8 cellular contexts compared by ENCODE assay signal in the genomic region with DNA sequence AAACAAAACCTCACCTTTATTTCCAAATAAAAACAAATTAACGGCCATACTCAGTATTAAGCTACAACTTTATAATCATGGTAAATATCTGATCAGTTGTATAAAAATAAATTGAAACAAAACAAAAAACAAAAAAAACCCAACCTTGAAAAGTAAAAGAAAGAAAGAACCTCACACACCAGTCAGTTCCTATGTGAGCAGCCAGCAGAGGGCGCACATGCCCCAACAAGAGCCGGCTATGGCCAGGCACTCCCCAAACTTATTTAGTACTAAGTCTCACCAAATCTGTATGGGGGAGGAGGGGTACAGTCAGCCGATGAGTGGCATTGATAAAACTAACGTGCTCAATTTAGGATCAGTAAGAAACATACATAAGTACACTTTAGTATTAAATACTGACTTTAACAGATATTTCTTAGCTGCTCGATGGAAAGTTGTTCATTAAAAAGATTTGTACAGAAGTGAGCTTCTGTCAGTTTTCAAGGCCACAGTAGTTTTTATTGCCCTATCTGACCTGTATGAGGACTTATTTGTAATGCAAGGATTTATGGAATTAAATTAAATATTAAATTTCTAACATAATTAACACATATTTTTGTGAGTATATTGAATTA.
DNase-seq lines count a peak whose midpoint lies in the region; ATAC-seq and TF ChIP-seq lines count a peak whose summit lies in the region.

No MANE protein-coding gene starts in this region.

- ATAC-seq in GM19043 (IDR thresholded peaks at IDR 0.05; ENCODE audit: low read depth, unreplicated experiment): peak; percentile 85
- peak; percentile 87 for ATAC-seq in HG03378 (IDR thresholded peaks at IDR 0.05; ENCODE audit: unreplicated experiment)

- POLR2A ChIA-PET in BJ (lab: Charles Lee): no interaction called here
- POLR2A ChIA-PET in activated CD4-positive, alpha-beta T cell treated with anti-CD3 and anti-CD28 coated beads, Interleukin-2, amount 10 ng/mL, durations not matched to agents 7 days and 5 days (lab: Charles Lee): no interaction called here

- no peaks in the 10 kb centered on the region for H3K36me3 ChIP-seq in BJ (ENCODE audit: control insufficient read depth, insufficient read depth, low read length)

- peaks cover 2% of the 10 kb centered on the region for H3K4me1 Mint-ChIP-seq in activated CD4-positive, alpha-beta T cell treated with anti-CD3 and anti-CD28 coated beads, Interleukin-2, amount 10 ng/mL, durations not matched to agents 7 days and 5 days

- no peaks in the 10 kb centered on the region for H3K27me3 ChIP-seq in BJ (ENCODE audit: control insufficient read depth, insufficient read depth, low read length)

- H3K4me3 Mint-ChIP-seq in activated CD4-positive, alpha-beta T cell treated with anti-CD3 and anti-CD28 coated beads, Interleukin-2, amount 10 ng/mL, durations not matched to agents 7 days and 5 days: no peak overlapping the region

- DNase-seq in BJ (ENCODE audit: low read depth): no peak
- DNase-seq in NCI-H510A (lab: John Stamatoyannopoulos, UW): peak; percentile 29
- peak; percentile 79 for DNase-seq in activated CD4-positive, alpha-beta T cell treated with anti-CD3 and anti-CD28 coated beads, Interleukin-2, amount 10 ng/mL, durations not matched to agents 7 days and 5 days
- DNase-seq in dermis blood vessel endothelial cell: peak; percentile 96
- peak; percentile 93 to 95 for DNase-seq in lung microvascular endothelial cell (ENCODE audit: low read depth in 2 of 2)
- DNase-seq in stimulated activated CD8-positive, alpha-beta memory T cell treated with anti-CD3 and anti-CD28 coated beads, Interleukin-15, amount 100 ng/mL, for 24 hours (ENCODE audit: low read depth): peak; percentile 46

- no peak overlapping the region for H3K4me3 ChIP-seq in BJ (ENCODE audit: low read depth, low read length)

- CTCF ChIA-PET in BJ (lab: Yijun Ruan, JAX): interaction anchor here (0.6 to 3.6 kb wide), 22 partner anchors 9 to 1160 kb away, joined by 3 to 17 read pairs (median 4); no protein-coding TSS in a partner anchor
- CTCF ChIA-PET in activated CD4-positive, alpha-beta T cell treated with anti-CD3 and anti-CD28 coated beads, Interleukin-2, amount 10 ng/mL, durations not matched to agents 7 days and 5 days (lab: Charles Lee): no interaction called here

- no peak overlapping the region for H3K27ac Mint-ChIP-seq in activated CD4-positive, alpha-beta T cell treated with anti-CD3 and anti-CD28 coated beads, Interleukin-2, amount 10 ng/mL, durations not matched to agents 7 days and 5 days

- no peaks in the 10 kb centered on the region for H3K27me3 Mint-ChIP-seq in activated CD4-positive, alpha-beta T cell treated with anti-CD3 and anti-CD28 coated beads, Interleukin-2, amount 10 ng/mL, durations not matched to agents 7 days and 5 days

- no peaks in the 10 kb centered on the region for H3K9me3 Mint-ChIP-seq in activated CD4-positive, alpha-beta T cell treated with anti-CD3 and anti-CD28 coated beads, Interleukin-2, amount 10 ng/mL, durations not matched to agents 7 days and 5 days

- peak; percentile 90 for TF ChIP-seq CTCF in BJ (IDR thresholded peaks at IDR 0.05; ENCODE audit: insufficient read depth, low read depth, low read length)

- no peaks in the 10 kb centered on the region for H3K36me3 Mint-ChIP-seq in activated CD4-positive, alpha-beta T cell treated with anti-CD3 and anti-CD28 coated beads, Interleukin-2, amount 10 ng/mL, durations not matched to agents 7 days and 5 days (ENCODE audit: low read depth)
